1 cellular context compared by ENCODE assay signal in the genomic region with DNA sequence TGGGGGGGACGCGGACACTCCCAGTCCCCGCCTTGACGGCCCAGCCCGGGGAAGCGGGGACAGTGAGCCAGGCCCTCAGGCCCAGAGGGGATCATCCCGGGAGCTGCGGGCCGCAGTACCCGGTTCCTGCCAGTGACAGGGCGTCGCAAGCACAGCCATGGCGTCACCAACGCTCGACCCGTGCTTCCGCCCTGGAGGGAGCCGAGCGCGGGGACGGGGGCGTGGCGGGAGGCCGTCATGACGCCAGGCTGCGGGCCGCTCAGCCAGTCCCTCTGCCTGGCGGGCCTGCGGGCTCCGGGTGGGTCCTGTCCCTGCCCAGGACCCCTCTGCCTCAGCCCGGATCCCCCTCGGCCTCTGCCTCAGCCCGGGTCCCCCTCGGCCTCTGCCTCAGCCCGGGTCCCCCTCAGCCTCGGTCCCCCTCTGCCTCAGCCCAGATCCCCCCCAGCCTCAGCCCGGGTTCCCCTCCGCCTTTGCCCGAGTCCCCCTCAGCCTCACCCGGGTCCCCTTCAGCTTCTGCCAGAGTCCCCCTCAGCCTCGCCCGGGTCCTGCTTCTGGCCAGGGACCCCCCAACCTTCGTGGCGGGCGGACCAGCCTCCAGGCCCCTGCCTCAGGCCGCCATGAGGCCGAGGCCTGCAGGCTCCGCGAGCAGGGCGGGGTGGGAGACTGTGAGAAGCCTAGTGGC.
TF ChIP-seq lines count a peak whose summit lies in the region.

No MANE protein-coding gene starts in this region.

TF ChIP-seq in K562, 482 proteins besides CTCF, POLR2A, EP300 and RAD21 (continues in another document):
- TF ChIP-seq SPI1 (IDR thresholded peaks at IDR 0.05; ENCODE audit: borderline replicate concordance, low read depth, low read length) (0 out of 2 replicates have a peak, but pooled peaks have one; percentile 9), ARID2 (IDR thresholded peaks at IDR 0.05) (no peak), GABPB2 (CRISPR knock-in tag; conservative IDR thresholded peaks at IDR 0.05) (no peak), YY1 (IDR thresholded peaks at IDR 0.05; ENCODE audit: borderline replicate concordance in 1 of 3, control insufficient read depth in 1 of 3, extremely low read depth in 1 of 3, insufficient read depth in 3 of 3, insufficient read length in 1 of 3, insufficient replicate concordance in 2 of 3, low read depth in 1 of 3, low read length in 2 of 3) (peak in 2 of 3 experiments; percentile 38 to 80), GABPB1 (CRISPR knock-in tag; IDR thresholded peaks at IDR 0.05) (peak; percentile 90), TFAP4 (CRISPR knock-in tag; IDR thresholded peaks at IDR 0.05; ENCODE audit: borderline replicate concordance) (peak; percentile 41; the same call in 1 of the 2 replicates), CREB1 (IDR thresholded peaks at IDR 0.05) (peak; percentile 89), CREB1 (CRISPR knock-in tag; IDR thresholded peaks at IDR 0.05) (peak; percentile 86), PHF20 (IDR thresholded peaks at IDR 0.05; ENCODE audit: partially characterized antibody) (peak; percentile 41), GABPA (tag; conservative IDR thresholded peaks at IDR 0.05; ENCODE audit: low read depth) (peak; percentile 65), NBN (IDR thresholded peaks at IDR 0.05; ENCODE audit: low read depth) (no peak), ZNF76 (CRISPR knock-in tag; IDR thresholded peaks at IDR 0.05; ENCODE audit: borderline replicate concordance) (0 out of 2 replicates have a peak, but pooled peaks have one; percentile 40), ID3 (CRISPR knock-in tag; IDR thresholded peaks at IDR 0.05) (no peak), ID3 (tag; IDR thresholded peaks at IDR 0.05) (peak; percentile 79), SMAD3 (CRISPR knock-in tag; conservative IDR thresholded peaks at IDR 0.05) (0 out of 2 replicates have a peak, but pooled peaks have one; percentile 26), RHOXF2B (CRISPR knock-in tag; conservative IDR thresholded peaks at IDR 0.05) (no peak), MAZ (CRISPR knock-in tag; conservative IDR thresholded peaks at IDR 0.05 in 1 of 2, IDR thresholded peaks at IDR 0.05 in 1 of 2) (peak; percentile 49 to 57; a peak in 3 of 4 replicates), JUND (IDR thresholded peaks at IDR 0.05; ENCODE audit: borderline replicate concordance, low read depth, low read length) (peak; percentile 22; the same call in 1 of the 2 replicates), JUND (tag; IDR thresholded peaks at IDR 0.05; ENCODE audit: borderline replicate concordance, low read depth, low read length) (peak; percentile 18; the same call in 1 of the 3 replicates), SMAD4 (CRISPR knock-in tag; conservative IDR thresholded peaks at IDR 0.05) (peak; percentile 48; the same call in 1 of the 2 replicates), NR1H2 (CRISPR knock-in tag; IDR thresholded peaks at IDR 0.05) (no peak), L3MBTL2 (IDR thresholded peaks at IDR 0.05) (peak; percentile 93), MTA3 (IDR thresholded peaks at IDR 0.05; ENCODE audit: borderline replicate concordance) (peak; percentile 72; the same call in 1 of the 2 replicates), ZNF668 (CRISPR knock-in tag; IDR thresholded peaks at IDR 0.05) (no peak), PRDM10 (IDR thresholded peaks at IDR 0.05; ENCODE audit: partially characterized antibody) (no peak), CREM (IDR thresholded peaks at IDR 0.05; ENCODE audit: low read depth) (peak; percentile 94), TCF3 (CRISPR knock-in tag; IDR thresholded peaks at IDR 0.05) (no peak), TCF7 (IDR thresholded peaks at IDR 0.05; ENCODE audit: borderline replicate concordance) (no peak), ZBTB17 (CRISPR knock-in tag; IDR thresholded peaks at IDR 0.05) (0 out of 2 replicates have a peak, but pooled peaks have one; percentile 19), RBM34 (IDR thresholded peaks at IDR 0.05; ENCODE audit: borderline replicate concordance, insufficient read depth, low read length) (no peak), BHLHE40 (IDR thresholded peaks at IDR 0.05; ENCODE audit: low read length) (0 out of 2 replicates have a peak, but pooled peaks have one; percentile 38)
- TF ChIP-seq, protein P1, sequence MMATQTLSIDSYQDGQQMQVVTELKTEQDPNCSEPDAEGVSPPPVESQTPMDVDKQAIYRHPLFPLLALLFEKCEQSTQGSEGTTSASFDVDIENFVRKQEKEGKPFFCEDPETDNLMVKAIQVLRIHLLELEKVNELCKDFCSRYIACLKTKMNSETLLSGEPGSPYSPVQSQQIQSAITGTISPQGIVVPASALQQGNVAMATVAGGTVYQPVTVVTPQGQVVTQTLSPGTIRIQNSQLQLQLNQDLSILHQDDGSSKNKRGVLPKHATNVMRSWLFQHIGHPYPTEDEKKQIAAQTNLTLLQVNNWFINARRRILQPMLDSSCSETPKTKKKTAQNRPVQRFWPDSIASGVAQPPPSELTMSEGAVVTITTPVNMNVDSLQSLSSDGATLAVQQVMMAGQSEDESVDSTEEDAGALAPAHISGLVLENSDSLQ (IDR thresholded peaks at IDR 0.05), result peak; percentile 48; the same call in 1 of the 2 replicates
- TF ChIP-seq, protein P2, sequence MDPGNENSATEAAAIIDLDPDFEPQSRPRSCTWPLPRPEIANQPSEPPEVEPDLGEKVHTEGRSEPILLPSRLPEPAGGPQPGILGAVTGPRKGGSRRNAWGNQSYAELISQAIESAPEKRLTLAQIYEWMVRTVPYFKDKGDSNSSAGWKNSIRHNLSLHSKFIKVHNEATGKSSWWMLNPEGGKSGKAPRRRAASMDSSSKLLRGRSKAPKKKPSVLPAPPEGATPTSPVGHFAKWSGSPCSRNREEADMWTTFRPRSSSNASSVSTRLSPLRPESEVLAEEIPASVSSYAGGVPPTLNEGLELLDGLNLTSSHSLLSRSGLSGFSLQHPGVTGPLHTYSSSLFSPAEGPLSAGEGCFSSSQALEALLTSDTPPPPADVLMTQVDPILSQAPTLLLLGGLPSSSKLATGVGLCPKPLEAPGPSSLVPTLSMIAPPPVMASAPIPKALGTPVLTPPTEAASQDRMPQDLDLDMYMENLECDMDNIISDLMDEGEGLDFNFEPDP (CRISPR knock-in tag; IDR thresholded peaks at IDR 0.05), result no peak
- TF ChIP-seq, protein P3, sequence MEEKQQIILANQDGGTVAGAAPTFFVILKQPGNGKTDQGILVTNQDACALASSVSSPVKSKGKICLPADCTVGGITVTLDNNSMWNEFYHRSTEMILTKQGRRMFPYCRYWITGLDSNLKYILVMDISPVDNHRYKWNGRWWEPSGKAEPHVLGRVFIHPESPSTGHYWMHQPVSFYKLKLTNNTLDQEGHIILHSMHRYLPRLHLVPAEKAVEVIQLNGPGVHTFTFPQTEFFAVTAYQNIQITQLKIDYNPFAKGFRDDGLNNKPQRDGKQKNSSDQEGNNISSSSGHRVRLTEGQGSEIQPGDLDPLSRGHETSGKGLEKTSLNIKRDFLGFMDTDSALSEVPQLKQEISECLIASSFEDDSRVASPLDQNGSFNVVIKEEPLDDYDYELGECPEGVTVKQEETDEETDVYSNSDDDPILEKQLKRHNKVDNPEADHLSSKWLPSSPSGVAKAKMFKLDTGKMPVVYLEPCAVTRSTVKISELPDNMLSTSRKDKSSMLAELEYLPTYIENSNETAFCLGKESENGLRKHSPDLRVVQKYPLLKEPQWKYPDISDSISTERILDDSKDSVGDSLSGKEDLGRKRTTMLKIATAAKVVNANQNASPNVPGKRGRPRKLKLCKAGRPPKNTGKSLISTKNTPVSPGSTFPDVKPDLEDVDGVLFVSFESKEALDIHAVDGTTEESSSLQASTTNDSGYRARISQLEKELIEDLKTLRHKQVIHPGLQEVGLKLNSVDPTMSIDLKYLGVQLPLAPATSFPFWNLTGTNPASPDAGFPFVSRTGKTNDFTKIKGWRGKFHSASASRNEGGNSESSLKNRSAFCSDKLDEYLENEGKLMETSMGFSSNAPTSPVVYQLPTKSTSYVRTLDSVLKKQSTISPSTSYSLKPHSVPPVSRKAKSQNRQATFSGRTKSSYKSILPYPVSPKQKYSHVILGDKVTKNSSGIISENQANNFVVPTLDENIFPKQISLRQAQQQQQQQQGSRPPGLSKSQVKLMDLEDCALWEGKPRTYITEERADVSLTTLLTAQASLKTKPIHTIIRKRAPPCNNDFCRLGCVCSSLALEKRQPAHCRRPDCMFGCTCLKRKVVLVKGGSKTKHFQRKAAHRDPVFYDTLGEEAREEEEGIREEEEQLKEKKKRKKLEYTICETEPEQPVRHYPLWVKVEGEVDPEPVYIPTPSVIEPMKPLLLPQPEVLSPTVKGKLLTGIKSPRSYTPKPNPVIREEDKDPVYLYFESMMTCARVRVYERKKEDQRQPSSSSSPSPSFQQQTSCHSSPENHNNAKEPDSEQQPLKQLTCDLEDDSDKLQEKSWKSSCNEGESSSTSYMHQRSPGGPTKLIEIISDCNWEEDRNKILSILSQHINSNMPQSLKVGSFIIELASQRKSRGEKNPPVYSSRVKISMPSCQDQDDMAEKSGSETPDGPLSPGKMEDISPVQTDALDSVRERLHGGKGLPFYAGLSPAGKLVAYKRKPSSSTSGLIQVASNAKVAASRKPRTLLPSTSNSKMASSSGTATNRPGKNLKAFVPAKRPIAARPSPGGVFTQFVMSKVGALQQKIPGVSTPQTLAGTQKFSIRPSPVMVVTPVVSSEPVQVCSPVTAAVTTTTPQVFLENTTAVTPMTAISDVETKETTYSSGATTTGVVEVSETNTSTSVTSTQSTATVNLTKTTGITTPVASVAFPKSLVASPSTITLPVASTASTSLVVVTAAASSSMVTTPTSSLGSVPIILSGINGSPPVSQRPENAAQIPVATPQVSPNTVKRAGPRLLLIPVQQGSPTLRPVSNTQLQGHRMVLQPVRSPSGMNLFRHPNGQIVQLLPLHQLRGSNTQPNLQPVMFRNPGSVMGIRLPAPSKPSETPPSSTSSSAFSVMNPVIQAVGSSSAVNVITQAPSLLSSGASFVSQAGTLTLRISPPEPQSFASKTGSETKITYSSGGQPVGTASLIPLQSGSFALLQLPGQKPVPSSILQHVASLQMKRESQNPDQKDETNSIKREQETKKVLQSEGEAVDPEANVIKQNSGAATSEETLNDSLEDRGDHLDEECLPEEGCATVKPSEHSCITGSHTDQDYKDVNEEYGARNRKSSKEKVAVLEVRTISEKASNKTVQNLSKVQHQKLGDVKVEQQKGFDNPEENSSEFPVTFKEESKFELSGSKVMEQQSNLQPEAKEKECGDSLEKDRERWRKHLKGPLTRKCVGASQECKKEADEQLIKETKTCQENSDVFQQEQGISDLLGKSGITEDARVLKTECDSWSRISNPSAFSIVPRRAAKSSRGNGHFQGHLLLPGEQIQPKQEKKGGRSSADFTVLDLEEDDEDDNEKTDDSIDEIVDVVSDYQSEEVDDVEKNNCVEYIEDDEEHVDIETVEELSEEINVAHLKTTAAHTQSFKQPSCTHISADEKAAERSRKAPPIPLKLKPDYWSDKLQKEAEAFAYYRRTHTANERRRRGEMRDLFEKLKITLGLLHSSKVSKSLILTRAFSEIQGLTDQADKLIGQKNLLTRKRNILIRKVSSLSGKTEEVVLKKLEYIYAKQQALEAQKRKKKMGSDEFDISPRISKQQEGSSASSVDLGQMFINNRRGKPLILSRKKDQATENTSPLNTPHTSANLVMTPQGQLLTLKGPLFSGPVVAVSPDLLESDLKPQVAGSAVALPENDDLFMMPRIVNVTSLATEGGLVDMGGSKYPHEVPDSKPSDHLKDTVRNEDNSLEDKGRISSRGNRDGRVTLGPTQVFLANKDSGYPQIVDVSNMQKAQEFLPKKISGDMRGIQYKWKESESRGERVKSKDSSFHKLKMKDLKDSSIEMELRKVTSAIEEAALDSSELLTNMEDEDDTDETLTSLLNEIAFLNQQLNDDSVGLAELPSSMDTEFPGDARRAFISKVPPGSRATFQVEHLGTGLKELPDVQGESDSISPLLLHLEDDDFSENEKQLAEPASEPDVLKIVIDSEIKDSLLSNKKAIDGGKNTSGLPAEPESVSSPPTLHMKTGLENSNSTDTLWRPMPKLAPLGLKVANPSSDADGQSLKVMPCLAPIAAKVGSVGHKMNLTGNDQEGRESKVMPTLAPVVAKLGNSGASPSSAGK (IDR thresholded peaks at IDR 0.05), result peak; percentile 75
- TF ChIP-seq, protein P4, sequence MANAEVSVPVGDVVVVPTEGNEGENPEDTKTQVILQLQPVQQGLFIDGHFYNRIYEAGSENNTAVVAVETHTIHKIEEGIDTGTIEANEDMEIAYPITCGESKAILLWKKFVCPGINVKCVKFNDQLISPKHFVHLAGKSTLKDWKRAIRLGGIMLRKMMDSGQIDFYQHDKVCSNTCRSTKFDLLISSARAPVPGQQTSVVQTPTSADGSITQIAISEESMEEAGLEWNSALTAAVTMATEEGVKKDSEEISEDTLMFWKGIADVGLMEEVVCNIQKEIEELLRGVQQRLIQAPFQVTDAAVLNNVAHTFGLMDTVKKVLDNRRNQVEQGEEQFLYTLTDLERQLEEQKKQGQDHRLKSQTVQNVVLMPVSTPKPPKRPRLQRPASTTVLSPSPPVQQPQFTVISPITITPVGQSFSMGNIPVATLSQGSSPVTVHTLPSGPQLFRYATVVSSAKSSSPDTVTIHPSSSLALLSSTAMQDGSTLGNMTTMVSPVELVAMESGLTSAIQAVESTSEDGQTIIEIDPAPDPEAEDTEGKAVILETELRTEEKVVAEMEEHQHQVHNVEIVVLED (CRISPR knock-in tag; IDR thresholded peaks at IDR 0.05), result peak; percentile 28; the same call in 1 of the 2 replicates
